In the genomic region with DNA sequence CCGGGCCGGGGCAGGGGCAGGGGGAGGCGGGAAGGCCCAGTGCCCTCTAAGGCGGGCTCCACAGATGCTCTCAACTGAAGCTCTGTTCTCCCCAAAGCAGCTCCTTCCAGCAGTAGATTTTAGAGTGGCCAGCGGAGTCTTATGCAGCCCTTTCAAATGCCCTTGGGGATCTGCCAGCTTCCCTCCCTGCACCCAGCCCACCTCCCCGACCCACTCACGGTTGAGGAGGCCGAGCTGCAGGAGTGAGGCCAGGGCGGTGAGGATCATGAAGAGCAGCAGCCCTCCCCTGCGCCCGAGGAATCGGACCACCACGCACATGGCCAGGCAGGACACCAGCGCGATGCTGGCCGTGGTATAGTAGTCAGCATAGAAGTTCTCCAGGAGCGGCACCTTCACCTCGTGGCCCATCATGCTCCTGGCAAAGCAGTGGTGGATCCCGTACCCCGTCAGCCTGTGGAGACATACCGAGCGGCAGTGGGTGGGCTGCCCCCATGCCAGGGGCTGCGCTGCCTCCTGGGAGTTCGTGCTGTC, we compare ENCODE assay signal across 16 cellular contexts. TPM values are rescaled to one million over a fixed set of nuclear protein-coding genes. Genes with fewer than 3 reads are reported as not detected.
"Had no signal": no experiment of that assay in that cellular context is flagged by ENCODE, and none has a peak within 500 bp of the region (broad histone marks: within the 10 kb centered on the region; RNA-seq: fewer than 3 reads in every experiment).

No MANE protein-coding gene starts in this region.

- H3K4me1 Mint-ChIP-seq: activated B cell treated with CpG ODN at 0.5 μM for 24 hours; activated CD4-positive, alpha-beta T cell treated with anti-CD3 and anti-CD28 coated beads, Interleukin-2, amount 10 ng/mL, durations not matched to agents 24 days and 14 days; activated naive CD4-positive, alpha-beta T cell treated with anti-CD3 and anti-CD28 coated beads, Interleukin-2, amount 10 ng/mL, durations not matched to agents 7 days and 5 days had no signal

- H3K27ac Mint-ChIP-seq: activated B cell treated with CpG ODN at 0.5 μM for 24 hours; activated CD4-positive, alpha-beta T cell treated with anti-CD3 and anti-CD28 coated beads, Interleukin-2, amount 10 ng/mL, durations not matched to agents 24 days and 14 days; activated naive CD4-positive, alpha-beta T cell treated with anti-CD3 and anti-CD28 coated beads, Interleukin-2, amount 10 ng/mL, durations not matched to agents 7 days and 5 days; mesothelial cell of epicardium; T-helper 1 cell treated with Interleukin-12 subunit alpha and Interleukin-12 subunit beta and Interleukin-4 antibody, amounts not matched to agents 30 μg/mL and 1 μg/mL, for 36 hours had no signal

- H3K36me3 Mint-ChIP-seq: activated naive CD4-positive, alpha-beta T cell treated with anti-CD3 and anti-CD28 coated beads, Interleukin-2, amount 10 ng/mL, durations not matched to agents 7 days and 5 days had no signal

- H3K4me1 ChIP-seq: right lobe of liver had no signal

- DNase-seq: activated B cell treated with CpG ODN at 0.5 μM for 24 hours; activated CD4-positive, alpha-beta T cell treated with anti-CD3 and anti-CD28 coated beads, Interleukin-2, amount 10 ng/mL, durations not matched to agents 24 days and 14 days; activated CD8-positive, alpha-beta memory T cell treated with anti-CD3 and anti-CD28 coated beads for 24 hours; activated naive CD4-positive, alpha-beta T cell treated with anti-CD3 and anti-CD28 coated beads, Interleukin-2, amount 10 ng/mL, durations not matched to agents 7 days and 5 days; cerebellar nuclear complex; hippocampal formation; kidney glomerular epithelial cell; stimulated activated CD4-positive, alpha-beta T cell treated with anti-CD3 and anti-CD28 coated beads, Interleukin-4, amount 100 ng/mL, for 1 hour; stimulated activated CD8-positive, alpha-beta memory T cell treated with anti-CD3 and anti-CD28 coated beads, Interleukin-4, amount 100 ng/mL, for 48 hours; stomach had no signal

- H3K4me3 Mint-ChIP-seq: activated B cell treated with CpG ODN at 0.5 μM for 24 hours; activated CD4-positive, alpha-beta T cell treated with anti-CD3 and anti-CD28 coated beads, Interleukin-2, amount 10 ng/mL, durations not matched to agents 24 days and 14 days; activated naive CD4-positive, alpha-beta T cell treated with anti-CD3 and anti-CD28 coated beads, Interleukin-2, amount 10 ng/mL, durations not matched to agents 7 days and 5 days; mesothelial cell of epicardium; T-helper 1 cell treated with Interleukin-12 subunit alpha and Interleukin-12 subunit beta and Interleukin-4 antibody, amounts not matched to agents 30 μg/mL and 1 μg/mL, for 36 hours had no signal

- H3K4me3 ChIP-seq: psoas muscle, right lobe of liver, stomach, thyroid gland had no signal

- H3K9me3 Mint-ChIP-seq: activated B cell treated with CpG ODN at 0.5 μM for 24 hours; activated CD4-positive, alpha-beta T cell treated with anti-CD3 and anti-CD28 coated beads, Interleukin-2, amount 10 ng/mL, durations not matched to agents 24 days and 14 days; activated naive CD4-positive, alpha-beta T cell treated with anti-CD3 and anti-CD28 coated beads, Interleukin-2, amount 10 ng/mL, durations not matched to agents 7 days and 5 days; mesothelial cell of epicardium; T-helper 1 cell treated with Interleukin-12 subunit alpha and Interleukin-12 subunit beta and Interleukin-4 antibody, amounts not matched to agents 30 μg/mL and 1 μg/mL, for 36 hours had no signal

- H3K27me3 Mint-ChIP-seq: activated B cell treated with CpG ODN at 0.5 μM for 24 hours; activated CD4-positive, alpha-beta T cell treated with anti-CD3 and anti-CD28 coated beads, Interleukin-2, amount 10 ng/mL, durations not matched to agents 24 days and 14 days; activated naive CD4-positive, alpha-beta T cell treated with anti-CD3 and anti-CD28 coated beads, Interleukin-2, amount 10 ng/mL, durations not matched to agents 7 days and 5 days had no signal

- H3K27ac ChIP-seq: psoas muscle, right lobe of liver, stomach, thyroid gland had no signal

- ATAC-seq: psoas muscle, right lobe of liver, SK-N-SH treated with all-trans-retinoic acid at 6 μM for 48 hours had no signal

- H3K36me3 ChIP-seq: thyroid gland had no signal

- H3K9me3 ChIP-seq: psoas muscle, right lobe of liver, stomach, thyroid gland had no signal

RNA-seq across cellular contexts. Expression of gene TUBB2B, which starts 59.3 kb away (rescaled TPM):
- total RNA-seq: activated B cell treated with CpG ODN at 0.5 μM for 24 hours had no signal
